In the genomic region with DNA sequence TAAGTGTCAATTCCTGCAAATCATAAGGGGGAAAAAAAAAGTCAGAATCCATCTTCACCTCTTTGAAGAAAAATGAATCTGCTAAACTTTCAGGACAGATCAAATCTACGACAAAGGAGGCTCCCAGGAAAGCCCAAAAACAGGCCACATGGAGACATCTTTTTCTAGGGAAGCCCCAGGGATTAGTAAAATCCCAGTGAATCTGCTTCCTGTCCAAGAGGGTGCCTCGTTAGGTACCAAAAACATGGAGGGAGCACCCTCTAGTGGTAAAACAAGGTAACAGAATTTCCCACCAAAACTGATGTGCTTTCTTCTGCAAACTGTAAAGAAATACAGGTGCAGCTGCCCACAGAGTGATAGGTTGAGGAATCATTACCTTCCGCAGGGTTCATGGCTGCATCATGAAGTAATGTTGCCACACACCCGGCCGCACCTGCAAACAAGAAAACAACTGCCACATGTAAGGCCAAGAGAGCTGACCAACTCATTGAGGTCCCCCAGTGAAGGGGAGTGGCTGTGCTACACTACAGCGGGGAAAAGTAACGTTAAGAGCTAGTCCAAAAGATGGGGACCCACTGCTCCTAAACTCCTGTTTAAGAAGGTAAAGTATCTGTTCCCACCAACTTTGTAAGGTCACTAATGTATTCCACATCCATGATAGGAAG, we compare ENCODE assay signal across 7 cellular contexts. TPM values are rescaled to one million over a fixed set of nuclear protein-coding genes. Genes with fewer than 3 reads are reported as not detected.
DNase-seq lines count a peak whose midpoint lies in the region; ATAC-seq and TF ChIP-seq lines count a peak whose summit lies in the region.

No MANE protein-coding gene starts in this region.

- H2AFZ ChIP-seq in parathyroid adenoma = no peak overlapping the region

- no peaks in the 10 kb centered on the region for H3K9me3 Mint-ChIP-seq in activated T-helper 17 cell treated with anti-CD3 and anti-CD28 coated beads, Interleukin-2, amount 50 U/mL, for 72 hours

- no peaks in the 10 kb centered on the region for H3K27me3 ChIP-seq in parathyroid adenoma (ENCODE audit: control insufficient read depth, insufficient read depth, low read length)

- DNase-seq in DMS114 treated with DMSO at 0.1 percent for 48 hours (lab: John Stamatoyannopoulos, UW; ENCODE audit: unreplicated experiment) (peak; percentile 62), NCI-H2196 (lab: John Stamatoyannopoulos, UW; ENCODE audit: unreplicated experiment) (peak; percentile 51), globus pallidus (ENCODE audit: low spot score) (peak; percentile 46), NK-92 (lab: John Stamatoyannopoulos, UW; ENCODE audit: unreplicated experiment) (no peak)

- no peak overlapping the region for H3K27ac ChIP-seq in parathyroid adenoma

- H3K79me2 ChIP-seq in parathyroid adenoma = peaks cover 3% of the 10 kb centered on the region

- ATAC-seq in GM21529 (IDR thresholded peaks at IDR 0.05; ENCODE audit: unreplicated experiment) = peak; percentile 52
- ATAC-seq in activated T-helper 17 cell treated with anti-CD3 and anti-CD28 coated beads, Interleukin-2, amount 50 U/mL, for 72 hours (replicated peaks) = peak; percentile 19

- peak overlapping the region; percentile 79 for H3K27ac Mint-ChIP-seq in activated T-helper 17 cell treated with anti-CD3 and anti-CD28 coated beads, Interleukin-2, amount 50 U/mL, for 72 hours

- peak; percentile 89 for TF ChIP-seq CTCF in parathyroid adenoma (IDR thresholded peaks at IDR 0.05)

- no peaks in the 10 kb centered on the region for H3K27me3 Mint-ChIP-seq in activated T-helper 17 cell treated with anti-CD3 and anti-CD28 coated beads, Interleukin-2, amount 50 U/mL, for 72 hours

- H3K4me3 ChIP-seq in parathyroid adenoma (ENCODE audit: low read depth, low read length) = no peak overlapping the region

- H3K4me3 Mint-ChIP-seq in activated T-helper 17 cell treated with anti-CD3 and anti-CD28 coated beads, Interleukin-2, amount 50 U/mL, for 72 hours = no peak overlapping the region

- no peaks in the 10 kb centered on the region for H3K9me3 ChIP-seq in parathyroid adenoma (ENCODE audit: control insufficient read depth, low read length)

- H3K4me2 ChIP-seq in parathyroid adenoma (ENCODE audit: low read length) = no peak overlapping the region

- peaks cover 79% of the 10 kb centered on the region for H3K36me3 Mint-ChIP-seq in activated T-helper 17 cell treated with anti-CD3 and anti-CD28 coated beads, Interleukin-2, amount 50 U/mL, for 72 hours (ENCODE audit: low read depth)

- H3K4me1 ChIP-seq in parathyroid adenoma = peaks cover under 1% of the 10 kb centered on the region

- H3K36me3 ChIP-seq in parathyroid adenoma (ENCODE audit: control insufficient read depth, insufficient read depth, low read length) = no peaks in the 10 kb centered on the region

- peaks cover 25% of the 10 kb centered on the region for H3K4me1 Mint-ChIP-seq in activated T-helper 17 cell treated with anti-CD3 and anti-CD28 coated beads, Interleukin-2, amount 50 U/mL, for 72 hours

- no peak overlapping the region for H3K9ac ChIP-seq in parathyroid adenoma

RNA-seq across cellular contexts. Expression of a gene that starts 7.9 kb away (rescaled TPM):
- 10 to 100 TPM; 39.2 to 47.2 TPM for total RNA-seq in activated T-helper 17 cell treated with anti-CD3 and anti-CD28 coated beads, Interleukin-2, amount 50 U/mL, for 72 hours

RNA-seq across cellular contexts. Expression of a gene that starts 47.0 kb away (rescaled TPM):
- total RNA-seq in activated T-helper 17 cell treated with anti-CD3 and anti-CD28 coated beads, Interleukin-2, amount 50 U/mL, for 72 hours = 1 to 10 TPM; 2.9 to 4.2 TPM
